8 cellular contexts compared by ENCODE assay signal in genomic region chr3:49722896-49723295, GRCh38. TPM values are rescaled to one million over a fixed set of nuclear protein-coding genes. Genes with fewer than 3 reads are reported as not detected.
DNase-seq lines count a peak whose midpoint lies in the region; ATAC-seq and TF ChIP-seq lines count a peak whose summit lies in the region.

No MANE protein-coding gene starts in this region.

- peak overlapping the region; percentile 96 for H3K9ac ChIP-seq in Karpas-422 (ENCODE audit: low read length)

- H4K20me1 ChIP-seq in Karpas-422 (ENCODE audit: insufficient read depth, low read depth, low read length), result peaks cover 5% of the 10 kb centered on the region; the same call in 1 of the 2 replicates

- peak overlapping the region; percentile 100 for H3K4me3 ChIP-seq in AG10803 (ENCODE audit: low read length)
- peak overlapping the region; percentile 92 for H3K4me3 ChIP-seq in Karpas-422 (ENCODE audit: low read length)
- peak overlapping the region; percentile 70 to 100 (median 96) for H3K4me3 ChIP-seq in dorsolateral prefrontal cortex

- peaks cover 34 to 46% of the 10 kb centered on the region in 2 donors for H3K4me1 Mint-ChIP-seq in natural killer cell

- peak overlapping the region; percentile 92 for H3K4me3 Mint-ChIP-seq in natural killer cell

- H3K9me3 Mint-ChIP-seq in natural killer cell, result no peaks in the 10 kb centered on the region

- no peak for DNase-seq in AG10803 (ENCODE audit: low read depth)
- no peak for DNase-seq in Karpas-422
- no peak for DNase-seq in dorsolateral prefrontal cortex
- DNase-seq in natural killer cell, result no peak
- no peak for DNase-seq in NCI-H82 (lab: John Stamatoyannopoulos, UW)
- no peak for DNase-seq in NAMALWA (ENCODE audit: low spot score)

- H2AFZ ChIP-seq in Karpas-422 (ENCODE audit: low read length), result no peak overlapping the region

- H3K27ac Mint-ChIP-seq in natural killer cell, result peak overlapping the region; percentile 88 to 93

- no peaks in the 10 kb centered on the region for H3K27me3 Mint-ChIP-seq in natural killer cell (ENCODE audit: low read depth in 2 of 2)

- H3K9me2 ChIP-seq in Karpas-422 (replicated peaks; ENCODE audit: insufficient read depth, low read length), result no peaks in the 10 kb centered on the region

- TF ChIP-seq CTCF in AG10803 (conservative IDR thresholded peaks at IDR 0.05; ENCODE audit: low read length) (no peak), dorsolateral prefrontal cortex (IDR thresholded peaks at IDR 0.05 in 54 of 56, conservative IDR thresholded peaks at IDR 0.05 in 2 of 56; ENCODE audit: low read depth in 1 of 56, partially characterized antibody in 56 of 56) (no peak), natural killer cell (IDR thresholded peaks at IDR 0.05) (no peak)

- H3K36me3 Mint-ChIP-seq in natural killer cell, result no peaks in the 10 kb centered on the region

- H3K27ac ChIP-seq in Karpas-422 (ENCODE audit: low read length), result peak overlapping the region; percentile 70; the same call in 1 of the 2 replicates
- peak overlapping the region in 32 of 59 donors; percentile 2 to 93 (median 86) for H3K27ac ChIP-seq in dorsolateral prefrontal cortex

- H3K4me1 ChIP-seq in Karpas-422 (ENCODE audit: low read length), result peaks cover 33% of the 10 kb centered on the region

- H3K27me3 ChIP-seq in Karpas-422 (ENCODE audit: low read length), result no peaks in the 10 kb centered on the region
- no peaks in the 10 kb centered on the region for H3K27me3 ChIP-seq in dorsolateral prefrontal cortex

- no peak for ATAC-seq in natural killer cell
- ATAC-seq in GM21367 (IDR thresholded peaks at IDR 0.05; ENCODE audit: unreplicated experiment), result no peak
- no peak for ATAC-seq in GM18909 (IDR thresholded peaks at IDR 0.05; ENCODE audit: poor library complexity, unreplicated experiment)

- peaks cover 12% of the 10 kb centered on the region for H3K79me2 ChIP-seq in Karpas-422 (ENCODE audit: low read length)

- peak overlapping the region; percentile 91 for H3K4me2 ChIP-seq in Karpas-422 (ENCODE audit: low read depth, low read length, poor library complexity, severe bottlenecking)

- no peaks in the 10 kb centered on the region for H3K9me3 ChIP-seq in Karpas-422 (ENCODE audit: low read length)

- intact Hi-C loops in dorsolateral prefrontal cortex (cut with DNase I) (loop anchor here in 1 of 2 donors (5.0 kb wide), 1 partner anchor 64 kb away; the partner anchor contains the start of gene IP6K1), natural killer cell (cut with micrococcal nuclease) (no loop called here)

- H3K36me3 ChIP-seq in Karpas-422 (ENCODE audit: insufficient read depth, low read length), result peaks cover 19% of the 10 kb centered on the region; the same call in 1 of the 2 replicates

RNA-seq across cellular contexts. Expression of gene GMPPB, which starts 0.9 kb away (rescaled TPM):
- total RNA-seq in Karpas-422 (2014; rRNA removed; shearing (Covaris generic); ENCODE audit: low replicate concordance), result 10.1 and 13.6 TPM in 2 replicates
- total RNA-seq in dorsolateral prefrontal cortex (10 to 100 TPM; 10.6 to 25.4 (median 17.0) TPM), natural killer cell (10 to 100 TPM; 24.1 to 28.9 (median 27.5) TPM)

RNA-seq across cellular contexts. Expression of gene AMIGO3, which starts 3.4 kb away (rescaled TPM):
- 3.8 TPM in 1 of 2 replicates, not detected in the other for total RNA-seq in Karpas-422 (2014; rRNA removed; shearing (Covaris generic); ENCODE audit: low replicate concordance)
- 1 to 10 TPM in 1 of 120 experiments, under 1 TPM in 12, not detected in 107; 0.22 to 1.6 (median 0.32) TPM for total RNA-seq in dorsolateral prefrontal cortex
- 1 to 10 TPM in 2 of 3 donors, not detected in 1; 1.3 to 1.9 TPM for total RNA-seq in natural killer cell

RNA-seq across cellular contexts. Expression of gene RNF123, which starts 33.5 kb away (rescaled TPM):
- total RNA-seq in Karpas-422 (2014; rRNA removed; shearing (Covaris generic); ENCODE audit: low replicate concordance), result 20.1 and 31.5 TPM in 2 replicates
- total RNA-seq in dorsolateral prefrontal cortex (100 to 1,000 TPM in 1 of 120 experiments, 10 to 100 TPM in 119; 43.7 to 103 (median 67.5) TPM), natural killer cell (10 to 100 TPM; 48.5 to 58.7 (median 55.6) TPM)

RNA-seq across cellular contexts. Expression of gene MST1, which starts 33.6 kb away (rescaled TPM):
- total RNA-seq in Karpas-422 (2014; rRNA removed; shearing (Covaris generic); ENCODE audit: low replicate concordance), result 19.8 and 25.6 TPM in 2 replicates
- total RNA-seq in dorsolateral prefrontal cortex (10 to 100 TPM in 114 of 120 experiments, 1 to 10 TPM in 6; 8.8 to 30.0 (median 15.2) TPM), natural killer cell (10 to 100 TPM in 2 of 3 donors, 1 to 10 TPM in 1; 9.5 to 19.1 (median 15.2) TPM)

RNA-seq across cellular contexts. Expression of gene APEH, which starts 48.7 kb away (rescaled TPM):
- 96.3 and 175 TPM in 2 replicates for total RNA-seq in Karpas-422 (2014; rRNA removed; shearing (Covaris generic); ENCODE audit: low replicate concordance)
- 100 to 1,000 TPM in 17 of 120 experiments, 10 to 100 TPM in 103; 53.0 to 121 (median 85.4) TPM for total RNA-seq in dorsolateral prefrontal cortex
- 10 to 100 TPM; 62.8 to 95.7 (median 77.5) TPM for total RNA-seq in natural killer cell
